ENCODE assay signal across 21 cellular contexts in genomic region chr9:26331223-26331622, GRCh38.
DNase-seq lines count a peak whose midpoint lies in the region; ATAC-seq and TF ChIP-seq lines count a peak whose summit lies in the region.
"Had no signal": no experiment of that assay in that cellular context is flagged by ENCODE, and none has a peak within 500 bp of the region (broad histone marks: within the 10 kb centered on the region; RNA-seq: fewer than 3 reads in every experiment).

No MANE protein-coding gene starts in this region.

- TF ChIP-seq CTCF in LNCaP clone FGC (IDR thresholded peaks at IDR 0.05; ENCODE audit: control insufficient read depth, extremely low read depth, insufficient read depth) (no peak), lower leg skin (IDR thresholded peaks at IDR 0.05) (no peak)

- WGBS in lower leg skin, 2 donors = 93 to 97% methylated on average over 3 of the region's 3 CpGs

- no peak overlapping the region for H3K4me3 ChIP-seq in LNCaP clone FGC (ENCODE audit: low read depth, low read length)
- H3K4me3 ChIP-seq in lower leg skin (ENCODE audit: low read depth, poor library complexity, severe bottlenecking) = no peak overlapping the region
- H3K4me3 ChIP-seq: PC-9, suprapubic skin, upper lobe of right lung had no signal

- DNase-seq in LNCaP clone FGC (ENCODE audit: low read depth) (peak; percentile 56), NCI-H2081 treated with DMSO at 0.1 percent for 48 hours (lab: John Stamatoyannopoulos, UW) (peak; percentile 82), SHP77 (lab: John Stamatoyannopoulos, UW) (peak; percentile 71 to 73), lower leg skin (ENCODE audit: low spot score in 2 of 2) (no peak), AG08396 (ENCODE audit: low spot score) (no peak), A172 (ENCODE audit: low spot score) (no peak)
- DNase-seq: activated CD4-positive, alpha-beta T cell treated with anti-CD3 and anti-CD28 coated beads, Interleukin-2, amount 10 ng/mL, durations not matched to agents 7 days and 5 days; activated T-cell treated with anti-CD3 and anti-CD28 coated beads, Interleukin-2, amount 50 U/mL, for 48 hours; CD4-positive, CD25-positive, alpha-beta regulatory T cell; midbrain; natural killer cell; NCI-H345; occipital lobe; PC-9; Right ventricle myocardium superior; stimulated activated CD4-positive, alpha-beta T cell treated with anti-CD3 and anti-CD28 coated beads, Interleukin-15, amount 100 ng/mL, for 24 hours; stimulated activated naive CD4-positive, alpha-beta T cell; T-helper 9 cell; upper lobe of right lung had no signal

- no peak for ATAC-seq in GM18873 (IDR thresholded peaks at IDR 0.05; ENCODE audit: low FRiP score, unreplicated experiment)
- ATAC-seq: natural killer cell, upper lobe of right lung had no signal

- no peak for TF ChIP-seq POLR2A in lower leg skin (IDR thresholded peaks at IDR 0.05)

- intact Hi-C loops in lower leg skin (cut with DNase I; ENCODE audit: low total_unique reads) = no loop called here

Comparison
In these comparisons a context has a peak if more than half of its experiments do, and no peak if none do; other contexts are left out.
1. DNase-seq: peak in LNCaP clone FGC (single experiment), NCI-H2081 treated with DMSO at 0.1 percent for 48 hours (single experiment) and SHP77 (2 of 2); none in lower leg skin (0 of 2), AG08396 (single experiment) and A172 (single experiment).